1 cellular context compared by ENCODE assay signal in the genomic region with DNA sequence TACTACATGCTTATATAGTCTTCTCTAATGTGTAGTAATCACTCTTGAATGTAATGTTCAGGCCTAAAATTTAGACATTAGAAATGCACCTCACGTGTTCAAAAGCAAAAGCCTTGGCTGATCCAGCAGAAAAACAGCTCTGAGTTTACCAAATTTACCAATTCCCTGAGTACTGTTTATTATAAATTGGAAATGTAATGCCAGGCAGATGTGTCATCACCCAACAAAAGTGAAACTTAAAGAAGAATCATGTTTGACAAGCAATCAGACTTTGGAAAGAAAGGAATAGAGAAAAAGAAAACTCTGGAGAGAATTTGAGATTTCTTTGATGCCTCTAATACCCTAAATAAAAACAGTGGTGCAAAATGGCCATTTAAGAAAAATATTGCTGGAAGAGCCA.
TF ChIP-seq lines count a peak whose summit lies in the region.

No MANE protein-coding gene starts in this region.

TF ChIP-seq in HepG2, 621 proteins besides CTCF, POLR2A, EP300 and RAD21:
- TF ChIP-seq ZNF264 (CRISPR knock-in tag; IDR thresholded peaks at IDR 0.05) (no peak), ZNF746 (CRISPR knock-in tag; IDR thresholded peaks at IDR 0.05) (no peak), ZNF343 (CRISPR knock-in tag; IDR thresholded peaks at IDR 0.05) (no peak), ZNF749 (CRISPR knock-in tag; IDR thresholded peaks at IDR 0.05; ENCODE audit: borderline replicate concordance) (no peak), ELF3 (CRISPR knock-in tag; IDR thresholded peaks at IDR 0.05) (no peak), BHLHE40 (IDR thresholded peaks at IDR 0.05; ENCODE audit: low read length) (no peak), ZNF816 (CRISPR knock-in tag; IDR thresholded peaks at IDR 0.05; ENCODE audit: borderline replicate concordance) (no peak), ZNF703 (CRISPR knock-in tag; IDR thresholded peaks at IDR 0.05; ENCODE audit: borderline replicate concordance) (no peak), ZNF282 (IDR thresholded peaks at IDR 0.05; ENCODE audit: partially characterized antibody) (no peak), CC2D1A (CRISPR knock-in tag; IDR thresholded peaks at IDR 0.05) (no peak), RARG (CRISPR knock-in tag; IDR thresholded peaks at IDR 0.05; ENCODE audit: low read depth) (no peak), ATF7-NPFF (CRISPR knock-in tag; IDR thresholded peaks at IDR 0.05; ENCODE audit: low read depth) (no peak)
- TF ChIP-seq, protein P1, sequence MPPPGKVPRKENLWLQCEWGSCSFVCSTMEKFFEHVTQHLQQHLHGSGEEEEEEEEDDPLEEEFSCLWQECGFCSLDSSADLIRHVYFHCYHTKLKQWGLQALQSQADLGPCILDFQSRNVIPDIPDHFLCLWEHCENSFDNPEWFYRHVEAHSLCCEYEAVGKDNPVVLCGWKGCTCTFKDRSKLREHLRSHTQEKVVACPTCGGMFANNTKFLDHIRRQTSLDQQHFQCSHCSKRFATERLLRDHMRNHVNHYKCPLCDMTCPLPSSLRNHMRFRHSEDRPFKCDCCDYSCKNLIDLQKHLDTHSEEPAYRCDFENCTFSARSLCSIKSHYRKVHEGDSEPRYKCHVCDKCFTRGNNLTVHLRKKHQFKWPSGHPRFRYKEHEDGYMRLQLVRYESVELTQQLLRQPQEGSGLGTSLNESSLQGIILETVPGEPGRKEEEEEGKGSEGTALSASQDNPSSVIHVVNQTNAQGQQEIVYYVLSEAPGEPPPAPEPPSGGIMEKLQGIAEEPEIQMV (CRISPR knock-in tag; IDR thresholded peaks at IDR 0.05; ENCODE audit: low read depth), result no peak
- TF ChIP-seq, protein P2, sequence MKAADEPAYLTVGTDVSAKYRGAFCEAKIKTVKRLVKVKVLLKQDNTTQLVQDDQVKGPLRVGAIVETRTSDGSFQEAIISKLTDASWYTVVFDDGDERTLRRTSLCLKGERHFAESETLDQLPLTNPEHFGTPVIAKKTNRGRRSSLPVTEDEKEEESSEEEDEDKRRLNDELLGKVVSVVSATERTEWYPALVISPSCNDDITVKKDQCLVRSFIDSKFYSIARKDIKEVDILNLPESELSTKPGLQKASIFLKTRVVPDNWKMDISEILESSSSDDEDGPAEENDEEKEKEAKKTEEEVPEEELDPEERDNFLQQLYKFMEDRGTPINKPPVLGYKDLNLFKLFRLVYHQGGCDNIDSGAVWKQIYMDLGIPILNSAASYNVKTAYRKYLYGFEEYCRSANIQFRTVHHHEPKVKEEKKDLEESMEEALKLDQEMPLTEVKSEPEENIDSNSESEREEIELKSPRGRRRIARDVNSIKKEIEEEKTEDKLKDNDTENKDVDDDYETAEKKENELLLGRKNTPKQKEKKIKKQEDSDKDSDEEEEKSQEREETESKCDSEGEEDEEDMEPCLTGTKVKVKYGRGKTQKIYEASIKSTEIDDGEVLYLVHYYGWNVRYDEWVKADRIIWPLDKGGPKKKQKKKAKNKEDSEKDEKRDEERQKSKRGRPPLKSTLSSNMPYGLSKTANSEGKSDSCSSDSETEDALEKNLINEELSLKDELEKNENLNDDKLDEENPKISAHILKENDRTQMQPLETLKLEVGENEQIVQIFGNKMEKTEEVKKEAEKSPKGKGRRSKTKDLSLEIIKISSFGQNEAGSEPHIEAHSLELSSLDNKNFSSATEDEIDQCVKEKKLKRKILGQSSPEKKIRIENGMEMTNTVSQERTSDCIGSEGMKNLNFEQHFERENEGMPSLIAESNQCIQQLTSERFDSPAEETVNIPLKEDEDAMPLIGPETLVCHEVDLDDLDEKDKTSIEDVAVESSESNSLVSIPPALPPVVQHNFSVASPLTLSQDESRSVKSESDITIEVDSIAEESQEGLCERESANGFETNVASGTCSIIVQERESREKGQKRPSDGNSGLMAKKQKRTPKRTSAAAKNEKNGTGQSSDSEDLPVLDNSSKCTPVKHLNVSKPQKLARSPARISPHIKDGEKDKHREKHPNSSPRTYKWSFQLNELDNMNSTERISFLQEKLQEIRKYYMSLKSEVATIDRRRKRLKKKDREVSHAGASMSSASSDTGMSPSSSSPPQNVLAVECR (CRISPR knock-in tag; IDR thresholded peaks at IDR 0.05; ENCODE audit: borderline replicate concordance), result no peak
- TF ChIP-seq, protein P3, sequence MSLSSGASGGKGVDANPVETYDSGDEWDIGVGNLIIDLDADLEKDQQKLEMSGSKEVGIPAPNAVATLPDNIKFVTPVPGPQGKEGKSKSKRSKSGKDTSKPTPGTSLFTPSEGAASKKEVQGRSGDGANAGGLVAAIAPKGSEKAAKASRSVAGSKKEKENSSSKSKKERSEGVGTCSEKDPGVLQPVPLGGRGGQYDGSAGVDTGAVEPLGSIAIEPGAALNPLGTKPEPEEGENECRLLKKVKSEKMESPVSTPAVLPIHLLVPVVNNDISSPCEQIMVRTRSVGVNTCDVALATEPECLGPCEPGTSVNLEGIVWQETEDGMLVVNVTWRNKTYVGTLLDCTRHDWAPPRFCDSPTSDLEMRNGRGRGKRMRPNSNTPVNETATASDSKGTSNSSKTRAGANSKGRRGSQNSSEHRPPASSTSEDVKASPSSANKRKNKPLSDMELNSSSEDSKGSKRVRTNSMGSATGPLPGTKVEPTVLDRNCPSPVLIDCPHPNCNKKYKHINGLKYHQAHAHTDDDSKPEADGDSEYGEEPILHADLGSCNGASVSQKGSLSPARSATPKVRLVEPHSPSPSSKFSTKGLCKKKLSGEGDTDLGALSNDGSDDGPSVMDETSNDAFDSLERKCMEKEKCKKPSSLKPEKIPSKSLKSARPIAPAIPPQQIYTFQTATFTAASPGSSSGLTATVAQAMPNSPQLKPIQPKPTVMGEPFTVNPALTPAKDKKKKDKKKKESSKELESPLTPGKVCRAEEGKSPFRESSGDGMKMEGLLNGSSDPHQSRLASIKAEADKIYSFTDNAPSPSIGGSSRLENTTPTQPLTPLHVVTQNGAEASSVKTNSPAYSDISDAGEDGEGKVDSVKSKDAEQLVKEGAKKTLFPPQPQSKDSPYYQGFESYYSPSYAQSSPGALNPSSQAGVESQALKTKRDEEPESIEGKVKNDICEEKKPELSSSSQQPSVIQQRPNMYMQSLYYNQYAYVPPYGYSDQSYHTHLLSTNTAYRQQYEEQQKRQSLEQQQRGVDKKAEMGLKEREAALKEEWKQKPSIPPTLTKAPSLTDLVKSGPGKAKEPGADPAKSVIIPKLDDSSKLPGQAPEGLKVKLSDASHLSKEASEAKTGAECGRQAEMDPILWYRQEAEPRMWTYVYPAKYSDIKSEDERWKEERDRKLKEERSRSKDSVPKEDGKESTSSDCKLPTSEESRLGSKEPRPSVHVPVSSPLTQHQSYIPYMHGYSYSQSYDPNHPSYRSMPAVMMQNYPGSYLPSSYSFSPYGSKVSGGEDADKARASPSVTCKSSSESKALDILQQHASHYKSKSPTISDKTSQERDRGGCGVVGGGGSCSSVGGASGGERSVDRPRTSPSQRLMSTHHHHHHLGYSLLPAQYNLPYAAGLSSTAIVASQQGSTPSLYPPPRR (CRISPR knock-in tag; IDR thresholded peaks at IDR 0.05; ENCODE audit: borderline replicate concordance), result no peak
- TF ChIP-seq, protein P4, sequence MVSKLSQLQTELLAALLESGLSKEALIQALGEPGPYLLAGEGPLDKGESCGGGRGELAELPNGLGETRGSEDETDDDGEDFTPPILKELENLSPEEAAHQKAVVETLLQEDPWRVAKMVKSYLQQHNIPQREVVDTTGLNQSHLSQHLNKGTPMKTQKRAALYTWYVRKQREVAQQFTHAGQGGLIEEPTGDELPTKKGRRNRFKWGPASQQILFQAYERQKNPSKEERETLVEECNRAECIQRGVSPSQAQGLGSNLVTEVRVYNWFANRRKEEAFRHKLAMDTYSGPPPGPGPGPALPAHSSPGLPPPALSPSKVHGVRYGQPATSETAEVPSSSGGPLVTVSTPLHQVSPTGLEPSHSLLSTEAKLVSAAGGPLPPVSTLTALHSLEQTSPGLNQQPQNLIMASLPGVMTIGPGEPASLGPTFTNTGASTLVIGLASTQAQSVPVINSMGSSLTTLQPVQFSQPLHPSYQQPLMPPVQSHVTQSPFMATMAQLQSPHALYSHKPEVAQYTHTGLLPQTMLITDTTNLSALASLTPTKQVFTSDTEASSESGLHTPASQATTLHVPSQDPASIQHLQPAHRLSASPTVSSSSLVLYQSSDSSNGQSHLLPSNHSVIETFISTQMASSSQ (IDR thresholded peaks at IDR 0.05; ENCODE audit: low read depth), result no peak
- TF ChIP-seq, protein P4 (CRISPR knock-in tag; IDR thresholded peaks at IDR 0.05; ENCODE audit: borderline replicate concordance), result no peak
- TF ChIP-seq, protein P5, sequence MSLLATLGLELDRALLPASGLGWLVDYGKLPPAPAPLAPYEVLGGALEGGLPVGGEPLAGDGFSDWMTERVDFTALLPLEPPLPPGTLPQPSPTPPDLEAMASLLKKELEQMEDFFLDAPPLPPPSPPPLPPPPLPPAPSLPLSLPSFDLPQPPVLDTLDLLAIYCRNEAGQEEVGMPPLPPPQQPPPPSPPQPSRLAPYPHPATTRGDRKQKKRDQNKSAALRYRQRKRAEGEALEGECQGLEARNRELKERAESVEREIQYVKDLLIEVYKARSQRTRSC (CRISPR knock-in tag; IDR thresholded peaks at IDR 0.05; ENCODE audit: low read depth), result no peak
- TF ChIP-seq, protein P6, sequence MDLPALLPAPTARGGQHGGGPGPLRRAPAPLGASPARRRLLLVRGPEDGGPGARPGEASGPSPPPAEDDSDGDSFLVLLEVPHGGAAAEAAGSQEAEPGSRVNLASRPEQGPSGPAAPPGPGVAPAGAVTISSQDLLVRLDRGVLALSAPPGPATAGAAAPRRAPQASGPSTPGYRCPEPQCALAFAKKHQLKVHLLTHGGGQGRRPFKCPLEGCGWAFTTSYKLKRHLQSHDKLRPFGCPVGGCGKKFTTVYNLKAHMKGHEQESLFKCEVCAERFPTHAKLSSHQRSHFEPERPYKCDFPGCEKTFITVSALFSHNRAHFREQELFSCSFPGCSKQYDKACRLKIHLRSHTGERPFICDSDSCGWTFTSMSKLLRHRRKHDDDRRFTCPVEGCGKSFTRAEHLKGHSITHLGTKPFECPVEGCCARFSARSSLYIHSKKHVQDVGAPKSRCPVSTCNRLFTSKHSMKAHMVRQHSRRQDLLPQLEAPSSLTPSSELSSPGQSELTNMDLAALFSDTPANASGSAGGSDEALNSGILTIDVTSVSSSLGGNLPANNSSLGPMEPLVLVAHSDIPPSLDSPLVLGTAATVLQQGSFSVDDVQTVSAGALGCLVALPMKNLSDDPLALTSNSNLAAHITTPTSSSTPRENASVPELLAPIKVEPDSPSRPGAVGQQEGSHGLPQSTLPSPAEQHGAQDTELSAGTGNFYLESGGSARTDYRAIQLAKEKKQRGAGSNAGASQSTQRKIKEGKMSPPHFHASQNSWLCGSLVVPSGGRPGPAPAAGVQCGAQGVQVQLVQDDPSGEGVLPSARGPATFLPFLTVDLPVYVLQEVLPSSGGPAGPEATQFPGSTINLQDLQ (CRISPR knock-in tag; IDR thresholded peaks at IDR 0.05), result no peak
- TF ChIP-seq, protein P7, sequence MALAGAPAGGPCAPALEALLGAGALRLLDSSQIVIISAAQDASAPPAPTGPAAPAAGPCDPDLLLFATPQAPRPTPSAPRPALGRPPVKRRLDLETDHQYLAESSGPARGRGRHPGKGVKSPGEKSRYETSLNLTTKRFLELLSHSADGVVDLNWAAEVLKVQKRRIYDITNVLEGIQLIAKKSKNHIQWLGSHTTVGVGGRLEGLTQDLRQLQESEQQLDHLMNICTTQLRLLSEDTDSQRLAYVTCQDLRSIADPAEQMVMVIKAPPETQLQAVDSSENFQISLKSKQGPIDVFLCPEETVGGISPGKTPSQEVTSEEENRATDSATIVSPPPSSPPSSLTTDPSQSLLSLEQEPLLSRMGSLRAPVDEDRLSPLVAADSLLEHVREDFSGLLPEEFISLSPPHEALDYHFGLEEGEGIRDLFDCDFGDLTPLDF (CRISPR knock-in tag; IDR thresholded peaks at IDR 0.05), result no peak
- TF ChIP-seq, protein P8, sequence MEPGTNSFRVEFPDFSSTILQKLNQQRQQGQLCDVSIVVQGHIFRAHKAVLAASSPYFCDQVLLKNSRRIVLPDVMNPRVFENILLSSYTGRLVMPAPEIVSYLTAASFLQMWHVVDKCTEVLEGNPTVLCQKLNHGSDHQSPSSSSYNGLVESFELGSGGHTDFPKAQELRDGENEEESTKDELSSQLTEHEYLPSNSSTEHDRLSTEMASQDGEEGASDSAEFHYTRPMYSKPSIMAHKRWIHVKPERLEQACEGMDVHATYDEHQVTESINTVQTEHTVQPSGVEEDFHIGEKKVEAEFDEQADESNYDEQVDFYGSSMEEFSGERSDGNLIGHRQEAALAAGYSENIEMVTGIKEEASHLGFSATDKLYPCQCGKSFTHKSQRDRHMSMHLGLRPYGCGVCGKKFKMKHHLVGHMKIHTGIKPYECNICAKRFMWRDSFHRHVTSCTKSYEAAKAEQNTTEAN (CRISPR knock-in tag; conservative IDR thresholded peaks at IDR 0.05), result no peak
TF ChIP-seq in HepG2: peak in this region for 0.
